9 cellular contexts compared by ENCODE assay signal in the genomic region with DNA sequence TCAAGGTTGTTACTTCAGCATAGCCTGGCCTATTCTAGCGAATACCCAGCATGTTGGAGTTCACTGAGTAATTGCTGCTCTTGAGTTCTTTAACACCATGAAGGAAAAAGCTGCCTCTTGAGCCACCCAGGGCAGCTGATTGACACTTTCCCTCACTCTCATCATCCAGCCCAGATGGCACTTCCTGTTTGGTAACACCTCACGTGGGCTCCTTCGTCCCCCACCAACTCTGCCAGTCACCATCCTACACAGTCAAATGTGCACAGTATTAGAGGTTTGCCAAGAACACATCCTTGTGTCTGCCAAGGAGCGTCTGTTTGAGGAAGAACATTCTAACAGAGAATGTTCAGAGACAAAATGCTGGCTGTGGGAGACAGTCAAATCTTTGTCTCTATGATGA.
A peak's percentile ranks its signal among the peaks of the same experiment; 100 is the strongest.
DNase-seq lines count a peak whose midpoint lies in the region; ATAC-seq lines count a peak whose summit lies in the region.
"Had no signal": no experiment of that assay in that cellular context is flagged by ENCODE, and none has a peak within 500 bp of the region (broad histone marks: within the 10 kb centered on the region; RNA-seq: fewer than 3 reads in every experiment).

No MANE protein-coding gene starts in this region.

- DNase-seq in GDM1 (lab: John Stamatoyannopoulos, UW) (peak; percentile 44), NOMO-1 treated with dmso at 0.1 percent for 144 hours (lab: John Stamatoyannopoulos, UW; ENCODE audit: unreplicated experiment) (peak; percentile 79), pons (ENCODE audit: low spot score) (peak; percentile 81), SK-N-DZ (ENCODE audit: low spot score) (no peak), left lobe of liver (ENCODE audit: low spot score) (no peak)
- peak; percentile 18 to 37 for DNase-seq in central memory CD8-positive, alpha-beta T cell (ENCODE audit: low spot score in 2 of 2)
- DNase-seq in effector CD4-positive, alpha-beta T cell = no peak
- DNase-seq: occipital lobe had no signal

- no peaks in the 10 kb centered on the region for H3K27me3 Mint-ChIP-seq in central memory CD8-positive, alpha-beta T cell

- peak; percentile 28 for ATAC-seq in central memory CD8-positive, alpha-beta T cell (replicated peaks; ENCODE audit: extremely low read depth, poor library complexity, severe bottlenecking)
- ATAC-seq in GM19463 (IDR thresholded peaks at IDR 0.05; ENCODE audit: unreplicated experiment) (no peak), left lobe of liver (no peak)

- peak overlapping the region; percentile 34 for H3K4me3 Mint-ChIP-seq in central memory CD8-positive, alpha-beta T cell

- H3K27ac Mint-ChIP-seq in central memory CD8-positive, alpha-beta T cell (ENCODE audit: low read depth) = peak overlapping the region; percentile 99

- H3K4me1 Mint-ChIP-seq in central memory CD8-positive, alpha-beta T cell = peaks cover 89% of the 10 kb centered on the region

- H3K9me3 Mint-ChIP-seq in central memory CD8-positive, alpha-beta T cell = peaks cover 4% of the 10 kb centered on the region

- H3K36me3 Mint-ChIP-seq in central memory CD8-positive, alpha-beta T cell (ENCODE audit: insufficient read depth) = peaks cover 15% of the 10 kb centered on the region

Comparison
In these comparisons a context has a peak if more than half of its experiments do, and no peak if none do; other contexts are left out.
1. DNase-seq: peak in GDM1 (single experiment), NOMO-1 treated with dmso at 0.1 percent for 144 hours (single experiment), central memory CD8-positive, alpha-beta T cell (2 of 2) and pons (single experiment); none in effector CD4-positive, alpha-beta T cell (single experiment), SK-N-DZ (single experiment) and left lobe of liver (single experiment).